In genomic region chr16:85112364-85112763, GRCh38 we compare ENCODE assay signal across 18 cellular contexts. TPM values are rescaled to one million over a fixed set of nuclear protein-coding genes. Genes with fewer than 3 reads are reported as not detected.
DNase-seq lines count a peak whose midpoint lies in the region; ATAC-seq and TF ChIP-seq lines count a peak whose summit lies in the region.
"Had no signal": no experiment of that assay in that cellular context is flagged by ENCODE, and none has a peak within 500 bp of the region (broad histone marks: within the 10 kb centered on the region; RNA-seq: fewer than 3 reads in every experiment).

TSS of gene CIBAR2 (minus strand) at chr16:85112472. CDS start at chr16:85112352, 120 bp downstream.

- no peak within 1 kb of the TSS for H3K4me3 ChIP-seq in BLaER1
- H3K4me3 ChIP-seq in NT2/D1 (ENCODE audit: insufficient read length, low read depth): no peak within 1 kb of the TSS
- no peak within 1 kb of the TSS for H3K4me3 ChIP-seq in suprapubic skin
- H3K4me3 ChIP-seq: heart left ventricle, stomach had no signal

- no peak for ATAC-seq in HG03139 (IDR thresholded peaks at IDR 0.05; ENCODE audit: unreplicated experiment)
- ATAC-seq: heart left ventricle, left lobe of liver had no signal

- TF ChIP-seq CTCF in suprapubic skin (IDR thresholded peaks at IDR 0.05): no peak

- no peak for TF ChIP-seq EP300 in suprapubic skin (IDR thresholded peaks at IDR 0.05)

- TF ChIP-seq POLR2A in suprapubic skin (IDR thresholded peaks at IDR 0.05): no peak

- H4K20me1 ChIP-seq in BLaER1: no peaks in the 10 kb centered on the region

- H3K27ac ChIP-seq in BLaER1: no peak within 1 kb of the TSS
- H3K27ac ChIP-seq in suprapubic skin: no peak within 1 kb of the TSS
- H3K27ac ChIP-seq: C4-2B, heart left ventricle, stomach had no signal

- H3K9me3 ChIP-seq in BLaER1 (no peaks in the 10 kb centered on the region), NT2/D1 (ENCODE audit: insufficient read depth, low read length) (no peaks in the 10 kb centered on the region), suprapubic skin (no peaks in the 10 kb centered on the region)
- H3K9me3 ChIP-seq: heart left ventricle, stomach had no signal

- 71% methylated on average over 12 of the region's 15 CpGs for WGBS in suprapubic skin

- H3K4me1 ChIP-seq in BLaER1 (peaks cover 59% of the 10 kb centered on the region), NT2/D1 (ENCODE audit: insufficient read depth, insufficient read length) (peaks cover 10% of the 10 kb centered on the region), suprapubic skin (peaks cover 10% of the 10 kb centered on the region)

- peaks cover 5 to 6% (median 6%) of the 10 kb centered on the region in 3 donors for H3K27me3 Mint-ChIP-seq in immature natural killer cell (ENCODE audit: low read depth in 3 of 3)
- H3K27me3 Mint-ChIP-seq: activated naive CD8-positive, alpha-beta T cell had no signal

- peaks cover 35 to 55% of the 10 kb centered on the region in 2 donors for H3K4me1 Mint-ChIP-seq in immature natural killer cell

- H3K36me3 ChIP-seq in BLaER1: no peaks in the 10 kb centered on the region
- no peaks in the 10 kb centered on the region for H3K36me3 ChIP-seq in NT2/D1 (ENCODE audit: insufficient read depth, insufficient read length, low read length)
- no peaks in the 10 kb centered on the region for H3K36me3 ChIP-seq in suprapubic skin
- H3K36me3 ChIP-seq: heart left ventricle, stomach had no signal

- no peaks in the 10 kb centered on the region for H3K36me3 Mint-ChIP-seq in immature natural killer cell
- H3K36me3 Mint-ChIP-seq: activated naive CD8-positive, alpha-beta T cell had no signal

- H3K9ac ChIP-seq in BLaER1: 0 out of 2 replicates have a peak within 1 kb of the TSS, but pooled peaks have one; percentile 3
- H3K9ac ChIP-seq in NT2/D1 (ENCODE audit: insufficient read length, low read depth): peak within 1 kb of the TSS; percentile 47

- peak within 1 kb of the TSS; percentile 65 for H3K4me2 ChIP-seq in BLaER1

- DNase-seq in DMS153 (lab: John Stamatoyannopoulos, UW) (peak; percentile 51), NT2/D1 (ENCODE audit: low read depth, low spot score) (no peak), immature natural killer cell (no peak), suprapubic skin (ENCODE audit: low spot score in 2 of 2) (no peak), GOT3 (lab: John Stamatoyannopoulos, UW) (no peak), NCI-H526 treated with DMSO at 0.1 percent for 48 hours (lab: John Stamatoyannopoulos, UW) (no peak)
- DNase-seq: HCEC 1CT, heart left ventricle, NCI-H82, Right ventricle myocardium superior, stomach had no signal

- peak within 1 kb of the TSS in 4 of 6 donors; percentile 23 to 74 (median 46) for H3K27ac Mint-ChIP-seq in immature natural killer cell

- H3K4me3 Mint-ChIP-seq in immature natural killer cell: no peak within 1 kb of the TSS
- H3K4me3 Mint-ChIP-seq: activated naive CD8-positive, alpha-beta T cell had no signal

- no peaks in the 10 kb centered on the region for H3K27me3 ChIP-seq in BLaER1
- H3K27me3 ChIP-seq in NT2/D1 (ENCODE audit: insufficient read depth, insufficient read length): peaks cover 5% of the 10 kb centered on the region
- H3K27me3 ChIP-seq in suprapubic skin: no peaks in the 10 kb centered on the region
- H3K27me3 ChIP-seq: heart left ventricle, stomach had no signal

- peaks cover 0 to 1% (median 0%) of the 10 kb centered on the region in 6 donors for H3K9me3 Mint-ChIP-seq in immature natural killer cell

RNA-seq across cellular contexts. Expression of gene CIBAR2, which starts in this region (rescaled TPM):
- under 1 TPM in 1 of 3 donors, not detected in 2; 0.71 TPM for polyA plus RNA-seq in immature natural killer cell
- total RNA-seq in suprapubic skin: not detected
- total RNA-seq: epithelial cell of proximal tubule, heart left ventricle, left lobe of liver, Right ventricle myocardium superior had no signal
- polyA plus RNA-seq: heart left ventricle, neural cell had no signal
